Comparison of ENCODE assay signal across 8 cellular contexts in the genomic region with DNA sequence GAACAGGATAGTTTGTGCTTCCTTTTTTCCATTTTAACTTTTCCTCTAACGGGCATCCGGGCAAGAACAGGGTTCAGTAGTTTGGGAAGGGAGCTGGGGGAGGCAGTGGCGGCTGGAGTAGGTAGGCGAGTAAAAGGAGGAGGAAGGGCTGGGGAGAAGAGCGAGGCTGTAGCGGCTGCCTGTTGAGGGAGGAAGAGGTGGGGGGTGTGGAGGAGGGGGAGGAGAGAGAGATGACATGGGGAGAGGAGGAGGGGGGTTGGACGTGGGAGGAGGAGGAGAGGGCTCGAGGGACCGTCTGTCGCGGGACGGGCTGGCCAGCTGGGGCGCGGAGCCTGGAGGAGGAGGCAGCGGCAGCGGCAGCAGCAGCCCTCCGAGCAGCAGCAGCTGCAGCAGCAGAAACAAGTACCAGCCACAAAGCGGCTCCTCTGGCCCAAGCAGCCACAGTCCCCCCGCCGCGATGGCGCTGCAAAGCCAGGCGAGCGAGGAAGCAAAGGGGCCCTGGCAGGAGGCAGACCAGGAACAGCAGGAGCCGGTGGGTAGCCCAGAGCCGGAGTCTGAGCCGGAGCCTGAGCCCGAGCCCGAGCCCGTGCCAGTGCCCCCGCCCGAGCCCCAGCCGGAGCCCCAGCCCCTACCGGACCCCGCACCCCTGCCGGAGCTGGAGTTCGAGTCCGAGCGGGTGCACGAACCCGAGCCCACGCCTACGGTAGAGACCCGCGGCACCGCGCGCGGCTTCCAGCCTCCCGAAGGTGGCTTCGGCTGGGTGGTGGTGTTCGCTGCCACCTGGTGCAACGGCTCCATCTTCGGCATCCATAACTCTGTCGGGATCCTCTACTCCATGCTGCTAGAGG. TPM values are rescaled to one million over a fixed set of nuclear protein-coding genes. Genes with fewer than 3 reads are reported as not detected.
DNase-seq lines count a peak whose midpoint lies in the region; ATAC-seq and TF ChIP-seq lines count a peak whose summit lies in the region.

A gene (plus strand): TSS at position 313 of the 848 bp plus-strand sequence. CDS start 145 bp downstream, at position 458.

- H3K36me3 Mint-ChIP-seq in T-helper 1 cell treated with Interleukin-12 subunit alpha and Interleukin-12 subunit beta and Interleukin-4 antibody, amounts not matched to agents 30 μg/mL and 1 μg/mL, for 36 hours (ENCODE audit: low read depth): no peaks in the 10 kb centered on the region

- peak within 1 kb of the TSS; percentile 56 for H3K9ac ChIP-seq in iPS-18a (ENCODE audit: low read length)

- H3K36me3 ChIP-seq in breast epithelium: no peaks in the 10 kb centered on the region
- H3K36me3 ChIP-seq in iPS-18a (ENCODE audit: control insufficient read depth, low read depth, low read length): no peaks in the 10 kb centered on the region

- H3K27me3 Mint-ChIP-seq in T-helper 1 cell treated with Interleukin-12 subunit alpha and Interleukin-12 subunit beta and Interleukin-4 antibody, amounts not matched to agents 30 μg/mL and 1 μg/mL, for 36 hours (ENCODE audit: low read depth): peaks cover 42% of the 10 kb centered on the region

- H3K27ac ChIP-seq in breast epithelium (peak within 1 kb of the TSS; percentile 88 to 96), iPS-18a (ENCODE audit: low read length) (no peak within 1 kb of the TSS)

- peak; percentile 85 for DNase-seq in D341Med (ENCODE audit: low spot score)
- DNase-seq in HT1080 (ENCODE audit: low read depth): peak; percentile 69
- DNase-seq in breast epithelium (ENCODE audit: low spot score in 2 of 2): peak; percentile 65 to 72
- peak; percentile 30 for DNase-seq in retinal pigment epithelial cell (ENCODE audit: low read depth)

- H3K9me3 Mint-ChIP-seq in T-helper 1 cell treated with Interleukin-12 subunit alpha and Interleukin-12 subunit beta and Interleukin-4 antibody, amounts not matched to agents 30 μg/mL and 1 μg/mL, for 36 hours: no peaks in the 10 kb centered on the region

- H3K27ac Mint-ChIP-seq in T-helper 1 cell treated with Interleukin-12 subunit alpha and Interleukin-12 subunit beta and Interleukin-4 antibody, amounts not matched to agents 30 μg/mL and 1 μg/mL, for 36 hours: no peak within 1 kb of the TSS

- TF ChIP-seq POLR2A in breast epithelium (IDR thresholded peaks at IDR 0.05): no peak

- H3K4me1 ChIP-seq in breast epithelium: no peaks in the 10 kb centered on the region
- H3K4me1 ChIP-seq in iPS-18a (ENCODE audit: control insufficient read depth, low read depth, low read length): peaks cover 11% of the 10 kb centered on the region

- ATAC-seq in GM19463 (IDR thresholded peaks at IDR 0.05; ENCODE audit: unreplicated experiment): no peak
- no peak for ATAC-seq in GM21515 (IDR thresholded peaks at IDR 0.05; ENCODE audit: unreplicated experiment)

- H3K27me3 ChIP-seq in breast epithelium (peaks cover 0 to 51% of the 10 kb centered on the region in 2 donors), iPS-18a (ENCODE audit: control insufficient read depth, insufficient read depth, low read length) (no peaks in the 10 kb centered on the region)

- H3K4me3 ChIP-seq in breast epithelium: peak within 1 kb of the TSS; percentile 50 to 63 (median 56)
- peak within 1 kb of the TSS; percentile 67 for H3K4me3 ChIP-seq in iPS-18a (ENCODE audit: low read length)
- peak within 1 kb of the TSS; percentile 55 for H3K4me3 ChIP-seq in retinal pigment epithelial cell (ENCODE audit: low read length)

- intact Hi-C loops in breast epithelium (cut with DNase I; ENCODE audit: low total_unique reads): no loop called here

- H3K4me3 Mint-ChIP-seq in T-helper 1 cell treated with Interleukin-12 subunit alpha and Interleukin-12 subunit beta and Interleukin-4 antibody, amounts not matched to agents 30 μg/mL and 1 μg/mL, for 36 hours: peak within 1 kb of the TSS; percentile 61

- H3K9me3 ChIP-seq in breast epithelium (no peaks in the 10 kb centered on the region), iPS-18a (ENCODE audit: control insufficient read depth, low read depth, low read length) (peaks cover 5% of the 10 kb centered on the region)

- no peak for TF ChIP-seq CTCF in breast epithelium (IDR thresholded peaks at IDR 0.05)
- TF ChIP-seq CTCF in retinal pigment epithelial cell (conservative IDR thresholded peaks at IDR 0.05; ENCODE audit: low read depth, low read length): no peak

- peaks cover 3% of the 10 kb centered on the region for H3K4me1 Mint-ChIP-seq in T-helper 1 cell treated with Interleukin-12 subunit alpha and Interleukin-12 subunit beta and Interleukin-4 antibody, amounts not matched to agents 30 μg/mL and 1 μg/mL, for 36 hours (ENCODE audit: low read depth)

RNA-seq across cellular contexts. Expression of the gene that starts here (rescaled TPM):
- 7.7 and 9.2 TPM in 2 replicates for total RNA-seq in HT1080 (2014; rRNA removed; shearing (Covaris generic))
- 1.9 and 2.0 TPM in 2 replicates for polyA plus RNA-seq in HT1080 (2015; cell fraction: cytosol; rRNA removed)
- polyA plus RNA-seq in HT1080 (2015; cell fraction: nucleus; rRNA removed): 5.1 and 6.0 TPM in 2 replicates
- 10 to 100 TPM in 1 of 3 donors, 1 to 10 TPM in 2; 4.8 to 10.8 (median 6.6) TPM for total RNA-seq in breast epithelium

Comparison
In these comparisons a context has a peak if more than half of its experiments do, and no peak if none do; other contexts are left out.
1. DNase-seq: peak in every context shown above with its lines; median percentile 85 in D341Med; 69 in HT1080; 68 in breast epithelium; 30 in retinal pigment epithelial cell.